Comparison of ENCODE assay signal across 1 cellular context in the genomic region with DNA sequence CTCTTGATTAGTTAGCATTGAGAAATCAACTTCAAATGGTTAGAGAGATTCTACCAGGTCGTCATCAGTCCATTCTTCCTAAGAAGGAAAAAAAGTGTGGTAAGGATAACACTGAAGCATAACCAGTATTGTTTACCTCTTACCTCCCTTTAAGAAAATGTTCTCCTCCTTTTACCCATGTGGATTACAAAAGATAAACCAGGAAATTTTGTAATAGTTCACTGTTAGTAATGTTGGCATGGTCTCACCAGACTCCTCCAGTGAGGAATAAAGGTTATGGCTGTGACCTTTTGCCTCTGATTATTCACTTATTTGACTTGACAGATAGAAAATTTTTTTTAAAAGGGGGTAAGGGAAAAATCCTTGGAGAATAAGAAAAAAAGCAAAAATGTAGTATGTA.
TF ChIP-seq lines count a peak whose summit lies in the region.

No MANE protein-coding gene starts in this region.

TF ChIP-seq in WTC11, 78 proteins besides CTCF, POLR2A, EP300 and RAD21 (continued from another document):
- TF ChIP-seq, protein P1, sequence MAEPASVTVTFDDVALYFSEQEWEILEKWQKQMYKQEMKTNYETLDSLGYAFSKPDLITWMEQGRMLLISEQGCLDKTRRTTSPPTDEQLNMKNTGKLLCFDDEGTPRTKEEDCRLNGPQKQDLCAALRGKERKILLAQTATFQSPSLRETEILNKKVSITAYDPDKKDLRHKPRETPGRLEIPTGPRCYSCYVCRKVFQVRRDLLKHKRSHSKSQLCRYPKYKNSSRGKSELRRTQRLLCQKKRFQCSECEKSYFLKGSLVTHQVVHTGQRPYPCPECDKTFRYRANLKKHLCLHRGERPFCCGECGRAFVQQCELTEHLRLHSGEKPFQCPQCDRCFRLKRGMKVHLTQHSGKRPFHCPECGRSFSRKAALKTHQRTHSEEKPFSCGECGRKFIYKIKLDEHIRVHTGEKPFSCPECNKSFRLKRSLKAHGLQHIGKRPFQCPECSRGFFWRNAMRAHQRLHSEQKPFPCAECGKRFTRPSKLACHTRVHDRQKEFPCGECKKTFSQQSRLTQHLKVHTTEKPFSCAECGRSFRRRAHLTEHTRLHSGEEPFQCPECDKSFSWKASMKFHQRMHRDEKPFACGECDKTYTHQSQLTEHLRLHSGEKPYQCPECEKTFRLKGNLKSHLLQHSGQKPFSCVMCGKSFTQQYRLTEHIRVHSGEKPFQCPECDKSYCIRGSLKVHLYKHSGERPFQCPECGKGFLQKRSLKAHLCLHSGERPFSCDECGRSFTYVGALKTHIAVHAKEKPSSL (CRISPR knock-in tag; conservative IDR thresholded peaks at IDR 0.05), result no peak
- TF ChIP-seq, protein P2, sequence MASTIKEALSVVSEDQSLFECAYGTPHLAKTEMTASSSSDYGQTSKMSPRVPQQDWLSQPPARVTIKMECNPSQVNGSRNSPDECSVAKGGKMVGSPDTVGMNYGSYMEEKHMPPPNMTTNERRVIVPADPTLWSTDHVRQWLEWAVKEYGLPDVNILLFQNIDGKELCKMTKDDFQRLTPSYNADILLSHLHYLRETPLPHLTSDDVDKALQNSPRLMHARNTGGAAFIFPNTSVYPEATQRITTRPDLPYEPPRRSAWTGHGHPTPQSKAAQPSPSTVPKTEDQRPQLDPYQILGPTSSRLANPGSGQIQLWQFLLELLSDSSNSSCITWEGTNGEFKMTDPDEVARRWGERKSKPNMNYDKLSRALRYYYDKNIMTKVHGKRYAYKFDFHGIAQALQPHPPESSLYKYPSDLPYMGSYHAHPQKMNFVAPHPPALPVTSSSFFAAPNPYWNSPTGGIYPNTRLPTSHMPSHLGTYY (CRISPR knock-in tag; IDR thresholded peaks at IDR 0.05), result no peak
- TF ChIP-seq, protein P3, sequence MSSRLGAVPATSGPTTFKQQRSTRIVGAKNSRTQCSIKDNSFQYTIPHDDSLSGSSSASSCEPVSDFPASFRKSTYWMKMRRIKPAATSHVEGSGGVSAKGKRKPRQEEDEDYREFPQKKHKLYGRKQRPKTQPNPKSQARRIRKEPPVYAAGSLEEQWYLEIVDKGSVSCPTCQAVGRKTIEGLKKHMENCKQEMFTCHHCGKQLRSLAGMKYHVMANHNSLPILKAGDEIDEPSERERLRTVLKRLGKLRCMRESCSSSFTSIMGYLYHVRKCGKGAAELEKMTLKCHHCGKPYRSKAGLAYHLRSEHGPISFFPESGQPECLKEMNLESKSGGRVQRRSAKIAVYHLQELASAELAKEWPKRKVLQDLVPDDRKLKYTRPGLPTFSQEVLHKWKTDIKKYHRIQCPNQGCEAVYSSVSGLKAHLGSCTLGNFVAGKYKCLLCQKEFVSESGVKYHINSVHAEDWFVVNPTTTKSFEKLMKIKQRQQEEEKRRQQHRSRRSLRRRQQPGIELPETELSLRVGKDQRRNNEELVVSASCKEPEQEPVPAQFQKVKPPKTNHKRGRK (CRISPR knock-in tag; IDR thresholded peaks at IDR 0.05; ENCODE audit: borderline replicate concordance), result no peak
TF ChIP-seq in WTC11: peak in this region for 0.
